Comparison of ENCODE assay signal across 20 cellular contexts in the genomic region with DNA sequence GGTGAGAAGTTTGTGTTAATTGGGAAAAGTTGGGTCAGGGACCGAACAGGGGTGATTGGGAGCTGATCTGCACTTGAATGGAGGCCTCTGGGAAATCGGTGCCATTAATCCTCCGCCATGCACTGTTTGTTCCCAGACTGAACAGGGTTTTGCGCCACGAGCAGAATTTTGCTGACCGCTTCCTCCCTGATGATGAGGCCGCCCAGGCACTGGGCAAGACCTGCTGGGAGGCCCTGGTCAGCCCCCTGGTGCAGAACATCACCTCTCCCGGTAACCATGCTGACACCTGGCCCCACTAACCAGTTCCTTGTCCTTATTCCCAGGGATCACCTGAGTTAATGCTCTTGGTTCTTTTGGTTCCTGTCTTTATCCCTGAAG. TPM values are rescaled to one million over a fixed set of nuclear protein-coding genes. Genes with fewer than 3 reads are reported as not detected.
DNase-seq lines count a peak whose midpoint lies in the region; ATAC-seq and TF ChIP-seq lines count a peak whose summit lies in the region.
"Had no signal": no experiment of that assay in that cellular context is flagged by ENCODE, and none has a peak within 500 bp of the region (broad histone marks: within the 10 kb centered on the region; RNA-seq: fewer than 3 reads in every experiment).

No MANE protein-coding gene starts in this region.

- no peak for DNase-seq in activated naive CD4-positive, alpha-beta T cell treated with anti-CD3 and anti-CD28 coated beads, Interleukin-2, amount 50 U/mL, for 72 hours (ENCODE audit: low spot score in 2 of 2)
- DNase-seq in activated naive CD4-positive, alpha-beta T cell treated with Interleukin-2 at 50 U/mL for 16 hours, result no peak
- DNase-seq in chondrocyte (ENCODE audit: low spot score), result peak; percentile 44
- DNase-seq in sigmoid colon, result peak; percentile 27
- no peak for DNase-seq in AML-193 (lab: John Stamatoyannopoulos, UW)
- DNase-seq in GM10266 (ENCODE audit: extremely low spot score), result no peak
- DNase-seq: GM23248, IMR-90, MM.1S, NCI-H2029, NCI-H446, NCI-H526 treated with DMSO at 0.1 percent for 48 hours, SIG-M5 had no signal

- no peak for ATAC-seq in activated naive CD4-positive, alpha-beta T cell treated with anti-CD3 and anti-CD28 coated beads, Interleukin-2, amount 50 U/mL, for 72 hours
- no peak for ATAC-seq in GM21619 (IDR thresholded peaks at IDR 0.05; ENCODE audit: unreplicated experiment)

- no peaks in the 10 kb centered on the region for H3K27me3 Mint-ChIP-seq in chondrocyte (ENCODE audit: low read depth)
- H3K27me3 Mint-ChIP-seq: CD4-positive, alpha-beta T cell had no signal

- no peaks in the 10 kb centered on the region for H3K4me1 Mint-ChIP-seq in chondrocyte (ENCODE audit: low read depth)

- no peaks in the 10 kb centered on the region for H3K4me1 ChIP-seq in sigmoid colon
- H3K4me1 ChIP-seq: BLaER1, HAP-1 had no signal

- no peak overlapping the region for H3K4me3 ChIP-seq in sigmoid colon
- H3K4me3 ChIP-seq: BLaER1, GM23248, HAP-1, SK-N-MC had no signal

- H3K27ac ChIP-seq in sigmoid colon, result no peak overlapping the region
- H3K27ac ChIP-seq: BLaER1, GM23248, KMS-11, SK-N-MC had no signal

- H3K9me3 ChIP-seq in sigmoid colon, result no peaks in the 10 kb centered on the region
- H3K9me3 ChIP-seq: BLaER1, HAP-1 had no signal

- peak overlapping the region; percentile 74 to 77 for H3K27ac Mint-ChIP-seq in activated naive CD4-positive, alpha-beta T cell treated with anti-CD3 and anti-CD28 coated beads, Interleukin-2, amount 50 U/mL, for 72 hours
- H3K27ac Mint-ChIP-seq in chondrocyte (ENCODE audit: unreplicated experiment), result no peak overlapping the region
- H3K27ac Mint-ChIP-seq: CD4-positive, alpha-beta T cell had no signal

- peaks cover 0 to 9% of the 10 kb centered on the region in 2 donors for H3K36me3 Mint-ChIP-seq in activated naive CD4-positive, alpha-beta T cell treated with anti-CD3 and anti-CD28 coated beads, Interleukin-2, amount 50 U/mL, for 72 hours
- H3K36me3 Mint-ChIP-seq in chondrocyte (ENCODE audit: low read depth), result peaks cover 33% of the 10 kb centered on the region

- no peak for TF ChIP-seq EP300 in sigmoid colon (IDR thresholded peaks at IDR 0.05)

- WGBS in sigmoid colon, 2 donors, result 96 to 97% methylated on average over 8 of the region's 8 CpGs

- TF ChIP-seq CTCF in chondrocyte (IDR thresholded peaks at IDR 0.05), result no peak
- TF ChIP-seq CTCF in sigmoid colon (IDR thresholded peaks at IDR 0.05), result no peak
- no peak for TF ChIP-seq CTCF in GM10266 (IDR thresholded peaks at IDR 0.05; ENCODE audit: control insufficient read depth, insufficient read depth, low read depth, missing control alignments)

- intact Hi-C loops in sigmoid colon (cut with DNase I), result no loop called here

- H3K4me3 Mint-ChIP-seq in chondrocyte (ENCODE audit: unreplicated experiment), result no peak overlapping the region
- H3K4me3 Mint-ChIP-seq: CD4-positive, alpha-beta T cell had no signal

- H3K36me3 ChIP-seq in sigmoid colon, result peaks cover 0 to 66% (median 14%) of the 10 kb centered on the region in 4 donors
- H3K36me3 ChIP-seq: HAP-1 had no signal

- TF ChIP-seq POLR2A in sigmoid colon (IDR thresholded peaks at IDR 0.05), result no peak

- no peaks in the 10 kb centered on the region for H3K27me3 ChIP-seq in sigmoid colon
- H3K27me3 ChIP-seq: BLaER1 had no signal

- H3K9me3 Mint-ChIP-seq in activated naive CD4-positive, alpha-beta T cell treated with anti-CD3 and anti-CD28 coated beads, Interleukin-2, amount 50 U/mL, for 72 hours, result no peaks in the 10 kb centered on the region
- peaks cover 4% of the 10 kb centered on the region for H3K9me3 Mint-ChIP-seq in chondrocyte (ENCODE audit: low read depth)
- H3K9me3 Mint-ChIP-seq: CD4-positive, alpha-beta T cell had no signal

RNA-seq across cellular contexts. Expression of a gene that starts 21.7 kb away (rescaled TPM):
- 10 to 100 TPM; 45.7 to 88.0 TPM for total RNA-seq in activated naive CD4-positive, alpha-beta T cell treated with anti-CD3 and anti-CD28 coated beads, Interleukin-2, amount 50 U/mL, for 72 hours
- total RNA-seq in chondrocyte, result 17.5 to 36.6 TPM (median 19.8 TPM) in 3 replicates
- 10 to 100 TPM; 21.7 to 49.6 (median 31.9) TPM for total RNA-seq in sigmoid colon
- polyA plus RNA-seq in sigmoid colon, result 10 to 100 TPM in 2 of 3 donors, 1 to 10 TPM in 1; 5.1 to 32.9 (median 12.6) TPM

RNA-seq across cellular contexts. Expression of a gene that starts 25.6 kb away (rescaled TPM):
- total RNA-seq in activated naive CD4-positive, alpha-beta T cell treated with anti-CD3 and anti-CD28 coated beads, Interleukin-2, amount 50 U/mL, for 72 hours, result 10 to 100 TPM; 39.3 to 73.5 TPM
- total RNA-seq in chondrocyte (22.8 to 34.1 TPM (median 24.5 TPM) in 3 replicates), sigmoid colon (10 to 100 TPM; 32.1 to 96.0 (median 90.3) TPM)
- 100 to 1,000 TPM; 155 to 188 (median 163) TPM for polyA plus RNA-seq in sigmoid colon

RNA-seq across cellular contexts. Expression of a gene that starts 32.6 kb away (rescaled TPM):
- 10 to 100 TPM; 31.0 to 42.7 TPM for total RNA-seq in activated naive CD4-positive, alpha-beta T cell treated with anti-CD3 and anti-CD28 coated beads, Interleukin-2, amount 50 U/mL, for 72 hours
- total RNA-seq in chondrocyte, result 42.2 to 43.9 TPM (median 42.7 TPM) in 3 replicates
- 10 to 100 TPM; 64.2 to 96.9 (median 89.1) TPM for total RNA-seq in sigmoid colon
- polyA plus RNA-seq in sigmoid colon, result 10 to 100 TPM; 12.6 to 31.2 (median 13.9) TPM

RNA-seq across cellular contexts. Expression of a gene that starts 39.6 kb away (rescaled TPM):
- under 1 TPM; 0.09 to 0.37 TPM for total RNA-seq in activated naive CD4-positive, alpha-beta T cell treated with anti-CD3 and anti-CD28 coated beads, Interleukin-2, amount 50 U/mL, for 72 hours
- total RNA-seq in chondrocyte, result 0.07 TPM in 1 of 3 replicates, not detected in the others
- total RNA-seq in sigmoid colon, result under 1 TPM in 3 of 4 donors, not detected in 1; under 0.01 to 0.55 (median 0.27) TPM
- under 1 TPM; under 0.01 to 0.41 (median 0.23) TPM for polyA plus RNA-seq in sigmoid colon
- total RNA-seq: A172; CD4-positive, alpha-beta T cell; GM23248; IMR-90 had no signal
- polyA plus RNA-seq: GM23248 had no signal

Comparison
In these comparisons a context has a peak if more than half of its experiments do, and no peak if none do; other contexts are left out.
1. DNase-seq: peak in chondrocyte (single experiment) and sigmoid colon (single experiment); none in activated naive CD4-positive, alpha-beta T cell treated with anti-CD3 and anti-CD28 coated beads, Interleukin-2, amount 50 U/mL, for 72 hours (0 of 2), activated naive CD4-positive, alpha-beta T cell treated with Interleukin-2 at 50 U/mL for 16 hours (single experiment), AML-193 (0 of 2) and GM10266 (single experiment).